8 cellular contexts compared by ENCODE assay signal in the genomic region with DNA sequence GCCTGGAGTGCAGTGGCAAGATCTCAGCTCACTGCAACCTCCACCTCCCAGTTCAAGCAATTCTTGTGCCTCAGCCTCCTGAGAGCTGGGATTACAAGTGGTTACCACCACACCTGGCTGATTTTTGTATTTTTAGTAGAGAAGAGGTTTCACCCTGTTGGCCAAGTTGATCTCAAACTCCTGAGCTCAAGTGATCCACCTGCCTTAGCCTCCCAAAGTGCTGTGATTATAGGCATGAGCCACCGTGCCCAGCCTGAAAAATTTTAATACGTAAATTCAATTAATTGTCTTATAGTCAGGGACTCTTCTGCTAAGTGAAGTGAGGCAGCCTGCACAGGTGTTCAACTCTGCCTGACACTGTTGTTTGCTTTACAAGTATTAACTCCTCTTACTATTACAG. TPM values are rescaled to one million over a fixed set of nuclear protein-coding genes. Genes with fewer than 3 reads are reported as not detected.
"Had no signal": no experiment of that assay in that cellular context is flagged by ENCODE, and none has a peak within 500 bp of the region (broad histone marks: within the 10 kb centered on the region; RNA-seq: fewer than 3 reads in every experiment).

No MANE protein-coding gene starts in this region.

RNA-seq across cellular contexts. Expression of a gene that starts 15.1 kb away (rescaled TPM):
- total RNA-seq: lung microvascular endothelial cell, mammary epithelial cell, mesothelial cell of epicardium, myocyte had no signal
- polyA plus RNA-seq: mammary epithelial cell had no signal

RNA-seq across cellular contexts. Expression of a gene that starts 35.9 kb away (rescaled TPM):
- total RNA-seq: hepatocyte, kidney epithelial cell, left lobe of liver, lung microvascular endothelial cell, mammary epithelial cell, mesothelial cell of epicardium, myocyte had no signal
- polyA plus RNA-seq: hepatocyte, keratinocyte, mammary epithelial cell had no signal
